8 cellular contexts compared by ENCODE assay signal in the genomic region with DNA sequence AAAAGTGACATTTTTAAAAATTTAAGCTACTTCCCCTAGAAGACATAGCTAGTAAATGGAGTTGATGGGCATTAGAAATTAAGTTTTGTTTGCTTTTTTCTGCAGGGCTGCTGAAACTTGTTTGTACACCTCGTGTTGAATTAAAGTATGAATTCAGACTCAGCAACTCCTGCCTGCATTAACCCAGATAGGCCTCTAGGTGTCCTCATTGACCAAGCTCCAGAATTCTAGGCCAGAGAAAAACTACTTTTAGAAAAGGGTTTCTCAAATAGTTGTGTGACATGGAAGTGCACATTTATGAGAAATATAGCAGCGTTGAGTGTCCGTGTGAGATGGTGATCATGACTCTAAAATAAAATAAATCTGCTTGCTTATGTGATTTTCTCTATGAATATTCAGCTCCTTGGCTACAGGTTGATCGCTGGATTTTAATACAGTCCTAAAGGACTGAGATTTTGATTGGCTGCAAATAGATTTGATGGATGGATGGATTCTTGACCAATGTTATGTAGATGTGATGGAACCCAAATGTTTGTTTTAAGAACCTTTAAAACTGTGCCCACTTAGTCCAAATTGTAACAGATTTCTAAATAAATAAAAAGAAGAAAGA. TPM values are rescaled to one million over a fixed set of nuclear protein-coding genes. Genes with fewer than 3 reads are reported as not detected.
A peak's percentile ranks its signal among the peaks of the same experiment; 100 is the strongest.
DNase-seq lines count a peak whose midpoint lies in the region; ATAC-seq, FAIRE-seq and TF ChIP-seq lines count a peak whose summit lies in the region.

No MANE protein-coding gene starts in this region.

- H3K9ac ChIP-seq in colonic mucosa (ENCODE audit: low read depth in 2 of 2, low read length in 2 of 2) = no peak overlapping the region

- POLR2A ChIA-PET in AG04449 (lab: Yijun Ruan, JAX) (no interaction called here), GM10248 (lab: Yijun Ruan, JAX) (no interaction called here)

- TF ChIP-seq CTCF in AG04449 (IDR thresholded peaks at IDR 0.05; ENCODE audit: insufficient read depth, low read length, missing control alignments) (peak; percentile 71), GM10248 (IDR thresholded peaks at IDR 0.05; ENCODE audit: control extremely low read depth, extremely low read depth, low read depth, missing control alignments) (peak; percentile 91), colonic mucosa (IDR thresholded peaks at IDR 0.05) (peak; percentile 95), right lobe of liver (IDR thresholded peaks at IDR 0.05) (peak; percentile 90 to 99 (median 94)), thyroid gland (IDR thresholded peaks at IDR 0.05) (peak; percentile 81 to 98 (median 93))

- FAIRE-seq in HTR-8/SVneo (lab: Jason Lieb, UNC) = no peak

- H3K4me1 ChIP-seq in colonic mucosa (no peaks in the 10 kb centered on the region), right lobe of liver (peaks cover 0 to 2% (median under 1%) of the 10 kb centered on the region in 4 donors), thyroid gland (no peaks in the 10 kb centered on the region)

- H3K36me3 ChIP-seq in colonic mucosa = no peaks in the 10 kb centered on the region
- no peaks in the 10 kb centered on the region for H3K36me3 ChIP-seq in right lobe of liver
- H3K36me3 ChIP-seq in thyroid gland = no peaks in the 10 kb centered on the region

- no peaks in the 10 kb centered on the region for H3K27me3 ChIP-seq in colonic mucosa
- H3K27me3 ChIP-seq in right lobe of liver = no peaks in the 10 kb centered on the region
- no peaks in the 10 kb centered on the region for H3K27me3 ChIP-seq in thyroid gland

- 22% methylated on average over 4 of the region's 4 CpGs for WGBS in right lobe of liver (ENCODE audit: insufficient coverage, low coverage, low lambda C conversion rate, missing lambda C conversion rate)
- WGBS in thyroid gland, 2 donors = 18 to 25% methylated on average over 4 of the region's 4 CpGs

- no peak overlapping the region for H3K27ac ChIP-seq in colonic mucosa
- H3K27ac ChIP-seq in right lobe of liver = no peak overlapping the region
- no peak overlapping the region for H3K27ac ChIP-seq in thyroid gland

- DNase-seq in AG04449 (ENCODE audit: low read depth, low spot score) (no peak), GM10248 (ENCODE audit: extremely low spot score) (peak; percentile 62), HTR-8/SVneo (ENCODE audit: insufficient read length, low spot score) (peak; percentile 61), SKM-1 treated with dmso at 0.1 percent for 144 hours (lab: John Stamatoyannopoulos, UW; ENCODE audit: unreplicated experiment) (peak; percentile 49), colonic mucosa (peak; percentile 30), right lobe of liver (no peak), thyroid gland (peak; percentile 14 to 18), HK-2 (ENCODE audit: unreplicated experiment) (no peak)

- H3K9me3 ChIP-seq in colonic mucosa (no peaks in the 10 kb centered on the region), right lobe of liver (no peaks in the 10 kb centered on the region), thyroid gland (no peaks in the 10 kb centered on the region)

- TF ChIP-seq POLR2A in right lobe of liver (IDR thresholded peaks at IDR 0.05) (no peak), thyroid gland (IDR thresholded peaks at IDR 0.05) (no peak)

- intact Hi-C loops in colonic mucosa (cut with DNase I) = loop anchor here (2.0 to 5.0 kb wide), 3 partner anchors 145 to 509 kb away; no protein-coding TSS in a partner anchor
- intact Hi-C loops in right lobe of liver (cut with DNase I) = loop anchor here (5.0 to 10.0 kb wide), 3 partner anchors 143 to 513 kb away; no protein-coding TSS in a partner anchor
- intact Hi-C loops in thyroid gland (cut with DNase I) = loop anchor here (5.0 kb wide), 2 partner anchors 146 to 511 kb away; no protein-coding TSS in a partner anchor

- no peak overlapping the region for H3K4me3 ChIP-seq in AG04449 (ENCODE audit: low read depth, low read length)
- H3K4me3 ChIP-seq in colonic mucosa = no peak overlapping the region
- no peak overlapping the region for H3K4me3 ChIP-seq in right lobe of liver
- no peak overlapping the region for H3K4me3 ChIP-seq in thyroid gland (replicated peaks in 1 of 3)

- peak; percentile 89 to 95 (median 92) for ATAC-seq in right lobe of liver

- CTCF ChIA-PET in AG04449 (lab: Yijun Ruan, JAX) = interaction anchor here (0.9 to 12.9 kb wide), 62 partner anchors 8 to 629 kb away, joined by 3 to 365 read pairs (median 6); no protein-coding TSS in a partner anchor
- CTCF ChIA-PET in GM10248 (lab: Yijun Ruan, JAX) = interaction anchor here (0.7 to 14.3 kb wide), 73 partner anchors 8 to 785 kb away, joined by 3 to 258 read pairs (median 5); a partner anchor contains a TSS

RNA-seq across cellular contexts. Expression of a gene that starts 39.3 kb away (rescaled TPM):
- total RNA-seq in colonic mucosa (under 1 TPM in 1 of 2 donors, not detected in 1; 0.11 TPM), right lobe of liver (under 1 TPM in 3 of 6 experiments, not detected in 3; 0.07 to 0.25 (median 0.13) TPM), thyroid gland (under 1 TPM in 1 of 4 donors, not detected in 3; 0.21 TPM)

Comparison
In these comparisons a context has a peak if more than half of its experiments do, and no peak if none do; other contexts are left out.
1. DNase-seq: peak in GM10248 (single experiment), HTR-8/SVneo (single experiment), SKM-1 treated with dmso at 0.1 percent for 144 hours (single experiment), colonic mucosa (single experiment) and thyroid gland (2 of 2); none in AG04449 (single experiment), right lobe of liver (0 of 3) and HK-2 (single experiment).
2. Peak in every context shown above with its lines, with median percentiles within 50 percentile points of each other: CTCF ChIP-seq.